ENCODE assay signal across 8 cellular contexts in genomic region chr17:77110006-77110374, GRCh38. TPM values are rescaled to one million over a fixed set of nuclear protein-coding genes. Genes with fewer than 3 reads are reported as not detected.
DNase-seq lines count a peak whose midpoint lies in the region; ATAC-seq, FAIRE-seq and TF ChIP-seq lines count a peak whose summit lies in the region.

No MANE protein-coding gene starts in this region.

- DNase-seq in HFFc6 (no peak), hepatocyte (ENCODE audit: low spot score) (no peak), NCI-H1694 treated with DMSO at 0.1 percent for 48 hours (lab: John Stamatoyannopoulos, UW) (no peak)
- no peak for DNase-seq in effector CD8-positive, alpha-beta T cell (lab: John Stamatoyannopoulos, UW)

- peaks cover 10% of the 10 kb centered on the region for H3K4me1 ChIP-seq in hepatocyte (ENCODE audit: insufficient read depth)

- WGBS in hepatocyte (ENCODE audit: low lambda C conversion rate, missing lambda C conversion rate), result 46% methylated on average over 4 of the region's 4 CpGs

- H3K27ac Mint-ChIP-seq in HFFc6, result peak overlapping the region; percentile 34
- peak overlapping the region; percentile 90 for H3K27ac Mint-ChIP-seq in stimulated activated memory B cell treated with anti-CD40 and anti-IgM and Interleukin-4, amounts not matched to agents 10 μg/mL and 1 μg/mL and 100 μg/mL, for 72 hours

- H3K79me2 ChIP-seq in hepatocyte, result no peaks in the 10 kb centered on the region

- FAIRE-seq in TTC549 (lab: Jason Lieb, UNC), result peak; percentile 11

- no peak overlapping the region for H3K4me2 ChIP-seq in hepatocyte

- H3K4me1 Mint-ChIP-seq in HFFc6 (ENCODE audit: low read depth), result peaks cover 21% of the 10 kb centered on the region
- peaks cover 60% of the 10 kb centered on the region for H3K4me1 Mint-ChIP-seq in stimulated activated memory B cell treated with anti-CD40 and anti-IgM and Interleukin-4, amounts not matched to agents 10 μg/mL and 1 μg/mL and 100 μg/mL, for 72 hours

- no peak overlapping the region for H3K4me3 Mint-ChIP-seq in HFFc6
- H3K4me3 Mint-ChIP-seq in stimulated activated memory B cell treated with anti-CD40 and anti-IgM and Interleukin-4, amounts not matched to agents 10 μg/mL and 1 μg/mL and 100 μg/mL, for 72 hours, result peak overlapping the region; percentile 26

- no peaks in the 10 kb centered on the region for H4K20me1 ChIP-seq in hepatocyte (ENCODE audit: insufficient read depth, poor library complexity, severe bottlenecking)

- no peak for ATAC-seq in stimulated activated memory B cell treated with anti-CD40 and anti-IgM and Interleukin-4, amounts not matched to agents 10 μg/mL and 1 μg/mL and 100 μg/mL, for 72 hours
- ATAC-seq in GM19324 (IDR thresholded peaks at IDR 0.05; ENCODE audit: low FRiP score, unreplicated experiment) (no peak), GM18873 (IDR thresholded peaks at IDR 0.05; ENCODE audit: low FRiP score, unreplicated experiment) (no peak)

- H3K9me3 ChIP-seq in hepatocyte (ENCODE audit: low read depth), result no peaks in the 10 kb centered on the region

- TF ChIP-seq CTCF in HFFc6 (IDR thresholded peaks at IDR 0.05) (no peak), hepatocyte (IDR thresholded peaks at IDR 0.05; ENCODE audit: poor library complexity) (no peak)

- H3K36me3 Mint-ChIP-seq in HFFc6 (ENCODE audit: low read depth), result no peaks in the 10 kb centered on the region
- H3K36me3 Mint-ChIP-seq in stimulated activated memory B cell treated with anti-CD40 and anti-IgM and Interleukin-4, amounts not matched to agents 10 μg/mL and 1 μg/mL and 100 μg/mL, for 72 hours, result no peaks in the 10 kb centered on the region

- no peaks in the 10 kb centered on the region for H3K9me3 Mint-ChIP-seq in HFFc6
- H3K9me3 Mint-ChIP-seq in stimulated activated memory B cell treated with anti-CD40 and anti-IgM and Interleukin-4, amounts not matched to agents 10 μg/mL and 1 μg/mL and 100 μg/mL, for 72 hours, result no peaks in the 10 kb centered on the region

- H2AFZ ChIP-seq in hepatocyte, result no peak overlapping the region

- H3K9me2 ChIP-seq in hepatocyte (replicated peaks; ENCODE audit: insufficient read depth), result no peaks in the 10 kb centered on the region

- no peaks in the 10 kb centered on the region for H3K36me3 ChIP-seq in hepatocyte (replicated peaks; ENCODE audit: insufficient read depth, low read depth)

- no peak overlapping the region for H3K4me3 ChIP-seq in hepatocyte

- H3K27ac ChIP-seq in hepatocyte, result peak overlapping the region; percentile 10

- H3K27me3 Mint-ChIP-seq in HFFc6 (ENCODE audit: insufficient read depth), result peaks cover 1% of the 10 kb centered on the region
- H3K27me3 Mint-ChIP-seq in stimulated activated memory B cell treated with anti-CD40 and anti-IgM and Interleukin-4, amounts not matched to agents 10 μg/mL and 1 μg/mL and 100 μg/mL, for 72 hours, result no peaks in the 10 kb centered on the region

- no peaks in the 10 kb centered on the region for H3K27me3 ChIP-seq in hepatocyte

RNA-seq across cellular contexts. Expression of gene SEC14L1, which starts 30.8 kb away (rescaled TPM):
- total RNA-seq in HFFc6 (2021; fragmentation: NEBNext Ultra II Directional; extraction: Animal tissue kit (Norgen Biotek cat#: 25700)), result 10 to 100 TPM; 63.0 to 91.4 (median 75.0) TPM
- 35.3 and 52.9 TPM in 2 replicates for total RNA-seq in hepatocyte
- 70.8 and 71.4 TPM in 2 replicates for polyA plus RNA-seq in hepatocyte
